Comparison of ENCODE assay signal across 18 cellular contexts in genomic region chr4:140046037-140046436, GRCh38.
DNase-seq lines count a peak whose midpoint lies in the region; ATAC-seq and TF ChIP-seq lines count a peak whose summit lies in the region.
"Had no signal": no experiment of that assay in that cellular context is flagged by ENCODE, and none has a peak within 500 bp of the region (broad histone marks: within the 10 kb centered on the region; RNA-seq: fewer than 3 reads in every experiment).

No MANE protein-coding gene starts in this region.

- H3K9me2 ChIP-seq in SK-N-SH, result no peaks in the 10 kb centered on the region
- no peaks in the 10 kb centered on the region for H3K9me2 ChIP-seq in PC-3 (replicated peaks; ENCODE audit: low read length)

- H3K27ac ChIP-seq in SK-N-SH (ENCODE audit: low read depth in 2 of 2, low read length in 1 of 2), result peak overlapping the region in 1 of 2 experiments; percentile 25; a peak in 1 of 4 replicates
- H3K27ac ChIP-seq in PC-3 (ENCODE audit: low read length), result no peak overlapping the region
- H3K27ac ChIP-seq in spleen, result peak overlapping the region in 5 of 8 donors; percentile 3 to 40 (median 18)
- H3K27ac ChIP-seq: right lobe of liver had no signal

- H3K27ac Mint-ChIP-seq in glutamatergic neuron (ENCODE audit: unreplicated experiment), result peak overlapping the region; percentile 81
- no peak overlapping the region for H3K27ac Mint-ChIP-seq in activated CD4-positive, alpha-beta T cell treated with anti-CD3 and anti-CD28 coated beads, Interleukin-2, amount 10 ng/mL, durations not matched to agents 7 days and 5 days
- H3K27ac Mint-ChIP-seq: CD8-positive, alpha-beta memory T cell; memory B cell; T-cell had no signal

- TF ChIP-seq CTCF in SK-N-SH (IDR thresholded peaks at IDR 0.05) (no peak), PC-3 (conservative IDR thresholded peaks at IDR 0.05; ENCODE audit: low read depth, low read length) (no peak), glutamatergic neuron (IDR thresholded peaks at IDR 0.05; ENCODE audit: partially characterized antibody, unreplicated experiment) (no peak), spleen (IDR thresholded peaks at IDR 0.05 in 8 of 11, conservative IDR thresholded peaks at IDR 0.05 in 3 of 11) (no peak)

- H3K27me3 Mint-ChIP-seq in glutamatergic neuron (ENCODE audit: unreplicated experiment), result peaks cover 14% of the 10 kb centered on the region
- peaks cover 9% of the 10 kb centered on the region for H3K27me3 Mint-ChIP-seq in activated CD4-positive, alpha-beta T cell treated with anti-CD3 and anti-CD28 coated beads, Interleukin-2, amount 10 ng/mL, durations not matched to agents 7 days and 5 days
- H3K27me3 Mint-ChIP-seq: T-cell had no signal

- WGBS in SK-N-SH (ENCODE audit: low lambda C conversion rate), result 94% methylated on average over 3 of the region's 3 CpGs
- WGBS in spleen, 5 donors, result 53 to 82% (median 70%) methylated on average over 3 of the region's 3 CpGs

- H3K4me1 ChIP-seq in SK-N-SH (ENCODE audit: control insufficient read depth in 1 of 2, insufficient read depth in 2 of 2, low read depth in 1 of 2, low read length in 1 of 2) (peaks cover 9 to 41% of the 10 kb centered on the region in 2 experiments; a peak in 3 of 4 replicates), PC-3 (ENCODE audit: insufficient read depth, low read length) (peaks cover 45% of the 10 kb centered on the region), spleen (peaks cover 9 to 61% (median 35%) of the 10 kb centered on the region in 6 donors)

- CTCF ChIA-PET in SK-N-SH (lab: Yijun Ruan, JAX), result interaction anchor here (1.1 to 1.8 kb wide), 2 partner anchors 311 to 312 kb away, joined by 4 to 5 read pairs; no protein-coding TSS in a partner anchor
- CTCF ChIA-PET in PC-3 (lab: Charles Lee), result no interaction called here
- CTCF ChIA-PET in activated CD4-positive, alpha-beta T cell treated with anti-CD3 and anti-CD28 coated beads, Interleukin-2, amount 10 ng/mL, durations not matched to agents 7 days and 5 days (lab: Charles Lee), result interaction anchor here (1.0 to 1.5 kb wide), 3 partner anchors 16 to 193 kb away, joined by 3 to 4 read pairs (median 3); no protein-coding TSS in a partner anchor

- H3K9ac ChIP-seq in SK-N-SH (no peak overlapping the region), PC-3 (ENCODE audit: low read length) (no peak overlapping the region)

- H3K4me3 ChIP-seq in SK-N-SH (ENCODE audit: low read depth in 2 of 2, low read length in 1 of 2) (no peak overlapping the region), PC-3 (ENCODE audit: low read length) (no peak overlapping the region), spleen (no peak overlapping the region)
- H3K4me3 ChIP-seq: gastrocnemius medialis, GM12878, right lobe of liver had no signal

- H3K79me2 ChIP-seq in SK-N-SH (ENCODE audit: insufficient read depth) (no peaks in the 10 kb centered on the region), PC-3 (ENCODE audit: low read length) (0 out of 2 replicates have a peak, but pooled peaks cover 4% of the 10 kb centered on the region)

- H3K9me3 ChIP-seq in SK-N-SH, result no peaks in the 10 kb centered on the region
- H3K9me3 ChIP-seq in PC-3 (ENCODE audit: low read length), result no peaks in the 10 kb centered on the region
- H3K9me3 ChIP-seq in spleen, result no peaks in the 10 kb centered on the region
- H3K9me3 ChIP-seq: gastrocnemius medialis, right lobe of liver had no signal

- H2AFZ ChIP-seq in SK-N-SH (ENCODE audit: low read depth) (no peak overlapping the region; the same call in 1 of the 2 replicates), PC-3 (ENCODE audit: low read length) (no peak overlapping the region)

- H3K36me3 Mint-ChIP-seq in glutamatergic neuron (ENCODE audit: unreplicated experiment), result peaks cover 2% of the 10 kb centered on the region
- no peaks in the 10 kb centered on the region for H3K36me3 Mint-ChIP-seq in activated CD4-positive, alpha-beta T cell treated with anti-CD3 and anti-CD28 coated beads, Interleukin-2, amount 10 ng/mL, durations not matched to agents 7 days and 5 days (ENCODE audit: low read depth)
- H3K36me3 Mint-ChIP-seq: CD8-positive, alpha-beta memory T cell; memory B cell; T-cell had no signal

- H3K27me3 ChIP-seq in SK-N-SH (ENCODE audit: insufficient read depth) (no peaks in the 10 kb centered on the region), PC-3 (ENCODE audit: low read length) (no peaks in the 10 kb centered on the region), spleen (replicated peaks in 1 of 7) (peaks cover 0 to 7% (median 0%) of the 10 kb centered on the region in 7 donors)
- H3K27me3 ChIP-seq: gastrocnemius medialis, right lobe of liver had no signal

- DNase-seq in SK-N-SH (no peak), PC-3 (no peak), glutamatergic neuron (no peak), spleen (no peak), NCI-H2171 (lab: John Stamatoyannopoulos, UW) (no peak)
- no peak for DNase-seq in activated CD4-positive, alpha-beta T cell treated with anti-CD3 and anti-CD28 coated beads, Interleukin-2, amount 10 ng/mL, durations not matched to agents 7 days and 5 days
- DNase-seq: amygdala; CD8-positive, alpha-beta memory T cell; gastrocnemius medialis; NCI-H2081; NCI-H82; right lobe of liver; stimulated activated CD4-positive, alpha-beta T cell treated with anti-CD3 and anti-CD28 coated beads, Interleukin-1b, Interleukin-23, amount 100 ng/mL, for 48 hours; T-cell had no signal

- H3K36me3 ChIP-seq in SK-N-SH (replicated peaks in 1 of 2; ENCODE audit: control insufficient read depth in 1 of 2, insufficient read depth in 2 of 2, low read length in 1 of 2), result no peaks in the 10 kb centered on the region
- H3K36me3 ChIP-seq in PC-3 (ENCODE audit: low read depth, low read length), result no peaks in the 10 kb centered on the region
- no peaks in the 10 kb centered on the region for H3K36me3 ChIP-seq in spleen
- H3K36me3 ChIP-seq: gastrocnemius medialis, right lobe of liver had no signal

- no peak for TF ChIP-seq RAD21 in SK-N-SH (IDR thresholded peaks at IDR 0.05; ENCODE audit: low read length)

- BruUV-seq in PC-3 (replicated peaks; lab: Mats Ljungman, UMichigan), result no TSS peak

- POLR2A ChIA-PET in SK-N-SH (lab: Yijun Ruan, JAX) (no interaction called here), PC-3 (lab: Charles Lee; ENCODE audit: unreplicated experiment) (no interaction called here)
- POLR2A ChIA-PET in activated CD4-positive, alpha-beta T cell treated with anti-CD3 and anti-CD28 coated beads, Interleukin-2, amount 10 ng/mL, durations not matched to agents 7 days and 5 days (lab: Charles Lee), result interaction anchor here (0.6 kb wide), 1 partner anchor 57 kb away, joined by 3 read pairs; no protein-coding TSS in a partner anchor

- H3K4me2 ChIP-seq in SK-N-SH (0 out of 2 replicates have a peak overlapping the region, but pooled peaks have one; percentile 7), PC-3 (ENCODE audit: low read length) (peak overlapping the region; percentile 88; the same call in 1 of the 2 replicates)

- peaks cover 21% of the 10 kb centered on the region for H3K9me3 Mint-ChIP-seq in glutamatergic neuron (ENCODE audit: unreplicated experiment)
- no peaks in the 10 kb centered on the region for H3K9me3 Mint-ChIP-seq in activated CD4-positive, alpha-beta T cell treated with anti-CD3 and anti-CD28 coated beads, Interleukin-2, amount 10 ng/mL, durations not matched to agents 7 days and 5 days
- H3K9me3 Mint-ChIP-seq: CD8-positive, alpha-beta memory T cell; memory B cell; T-cell had no signal

- TF ChIP-seq POLR2A in spleen (IDR thresholded peaks at IDR 0.05), result no peak

- peak overlapping the region; percentile 47 for H3K4me3 Mint-ChIP-seq in glutamatergic neuron (ENCODE audit: unreplicated experiment)
- H3K4me3 Mint-ChIP-seq in activated CD4-positive, alpha-beta T cell treated with anti-CD3 and anti-CD28 coated beads, Interleukin-2, amount 10 ng/mL, durations not matched to agents 7 days and 5 days, result no peak overlapping the region
- H3K4me3 Mint-ChIP-seq: CD8-positive, alpha-beta memory T cell; memory B cell; T-cell had no signal

- H3F3A ChIP-seq in SK-N-SH (replicated peaks; ENCODE audit: insufficient read depth) (peaks cover 3% of the 10 kb centered on the region), PC-3 (ENCODE audit: low read length, unreplicated experiment) (no peaks in the 10 kb centered on the region)

- intact Hi-C loops in PC-3 (cut with micrococcal nuclease) (loop anchor here (2.0 kb wide), 1 partner anchor 27 kb away; no protein-coding TSS in a partner anchor), spleen (cut with DNase I; ENCODE audit: low total_unique reads) (no loop called here)

- TF ChIP-seq EP300 in SK-N-SH (IDR thresholded peaks at IDR 0.05; ENCODE audit: borderline replicate concordance in 1 of 2, low read depth in 1 of 2, low read length in 1 of 2), result no peak

- no peak for ATAC-seq in SK-N-SH treated with all-trans-retinoic acid at 6 μM for 48 hours
- ATAC-seq in PC-3, result no peak
- no peak for ATAC-seq in HG02840 (IDR thresholded peaks at IDR 0.05; ENCODE audit: low FRiP score, unreplicated experiment)
- ATAC-seq: gastrocnemius medialis, GM12878, right lobe of liver, T-cell had no signal

- H4K20me1 ChIP-seq in SK-N-SH (ENCODE audit: insufficient read depth) (no peaks in the 10 kb centered on the region), PC-3 (ENCODE audit: low read length) (no peaks in the 10 kb centered on the region)

- H3K4me1 Mint-ChIP-seq in glutamatergic neuron (ENCODE audit: low read depth, unreplicated experiment), result peaks cover 71% of the 10 kb centered on the region
- H3K4me1 Mint-ChIP-seq in activated CD4-positive, alpha-beta T cell treated with anti-CD3 and anti-CD28 coated beads, Interleukin-2, amount 10 ng/mL, durations not matched to agents 7 days and 5 days, result peaks cover 33% of the 10 kb centered on the region

TF ChIP-seq in SK-N-SH, 30 proteins besides CTCF, POLR2A, EP300 and RAD21 (continues in another document):
- TF ChIP-seq TAF1 (IDR thresholded peaks at IDR 0.05; ENCODE audit: borderline replicate concordance, low read depth, low read length) (no peak), ELF1 (IDR thresholded peaks at IDR 0.05) (no peak), FOXM1 (IDR thresholded peaks at IDR 0.05; ENCODE audit: low read depth) (no peak), GATA2 (CRISPR knock-in tag; IDR thresholded peaks at IDR 0.05) (no peak), POLR2AphosphoS5 (IDR thresholded peaks at IDR 0.05; ENCODE audit: low read depth, low read length) (no peak)

TF ChIP-seq in SK-N-SH treated with all-trans-retinoic acid at 6 μM for 48 hours, 23 proteins besides CTCF, POLR2A, EP300 and RAD21 (continues in another document):
- no peak for TF ChIP-seq CSRNP3 (CRISPR knock-in tag; IDR thresholded peaks at IDR 0.05)
- TF ChIP-seq ZFP30 (CRISPR knock-in tag; IDR thresholded peaks at IDR 0.05), result no peak
